In the genomic region with DNA sequence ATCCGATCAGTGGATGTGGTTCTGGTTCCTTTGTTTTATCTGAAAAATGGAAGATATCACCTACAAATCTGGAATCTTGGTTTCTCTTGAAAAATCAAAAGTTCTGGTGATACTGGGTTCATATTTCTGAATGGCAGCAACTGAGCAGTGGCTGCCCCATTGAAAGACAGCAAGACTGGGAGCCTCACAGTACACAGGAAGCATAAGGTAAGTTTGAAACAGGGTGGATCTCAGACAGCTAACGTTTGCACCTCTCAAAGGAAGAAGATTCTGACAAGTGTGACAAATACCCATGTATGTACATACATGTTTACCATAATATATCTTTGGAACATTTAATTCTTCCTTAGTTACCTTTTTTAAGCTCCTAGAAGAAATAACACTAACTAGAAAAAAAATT, we compare ENCODE assay signal across 13 cellular contexts. TPM values are rescaled to one million over a fixed set of nuclear protein-coding genes. Genes with fewer than 3 reads are reported as not detected.
A peak's percentile ranks its signal among the peaks of the same experiment; 100 is the strongest.
DNase-seq lines count a peak whose midpoint lies in the region; ATAC-seq lines count a peak whose summit lies in the region.
"Had no signal": no experiment of that assay in that cellular context is flagged by ENCODE, and none has a peak within 500 bp of the region (broad histone marks: within the 10 kb centered on the region; RNA-seq: fewer than 3 reads in every experiment).

A gene with protein sequence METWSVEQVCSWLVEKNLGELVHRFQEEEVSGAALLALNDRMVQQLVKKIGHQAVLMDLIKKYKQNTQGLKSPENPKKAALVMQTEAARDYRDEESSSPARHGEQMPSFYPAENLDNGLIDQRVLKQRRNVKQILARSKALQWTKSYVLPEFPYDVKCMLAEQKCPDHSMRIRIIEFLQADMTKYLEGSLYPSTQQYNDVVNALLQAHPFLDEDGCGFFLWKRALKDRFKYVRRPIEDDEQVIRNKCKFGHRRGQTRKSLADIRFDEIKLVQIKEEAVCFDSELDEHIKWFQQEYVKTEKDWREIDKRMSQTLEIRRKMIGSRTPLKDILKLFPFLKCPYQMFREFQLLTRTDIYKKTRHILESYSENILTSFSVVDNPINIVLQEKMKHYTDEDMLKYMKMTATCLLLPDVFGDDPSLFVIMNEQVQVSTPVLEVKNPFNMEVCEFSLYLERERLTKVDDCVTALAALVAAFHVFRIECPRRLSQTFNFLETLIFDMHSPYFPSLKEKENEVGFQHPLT (minus strand): TSS at position 177 of the 400 bp plus-strand sequence. CDS start 7,678 bp downstream, outside the sequence.

- peak within 1 kb of the TSS; percentile 82 for H3K27ac Mint-ChIP-seq in activated T-cell treated with anti-CD3 and anti-CD28 coated beads, Interleukin-2, amount 50 U/mL, for 24 hours
- peak within 1 kb of the TSS; percentile 77 for H3K27ac Mint-ChIP-seq in T-helper 17 cell
- H3K27ac Mint-ChIP-seq in stimulated activated effector memory CD8-positive, alpha-beta T cell treated with anti-CD3 and anti-CD28 coated beads, Interleukin-12 subunit alpha, Interleukin-12 subunit beta, amount 100 ng/mL, for 72 hours: peak within 1 kb of the TSS; percentile 89

- H3K9me3 Mint-ChIP-seq in activated T-cell treated with anti-CD3 and anti-CD28 coated beads, Interleukin-2, amount 50 U/mL, for 24 hours: peaks cover 5% of the 10 kb centered on the region
- H3K9me3 Mint-ChIP-seq in stimulated activated effector memory CD8-positive, alpha-beta T cell treated with anti-CD3 and anti-CD28 coated beads, Interleukin-12 subunit alpha, Interleukin-12 subunit beta, amount 100 ng/mL, for 72 hours: peaks cover 5% of the 10 kb centered on the region

- H3K9me3 ChIP-seq in T-helper 17 cell (ENCODE audit: control insufficient read depth, low read length, poor library complexity, severe bottlenecking): no peaks in the 10 kb centered on the region
- H3K9me3 ChIP-seq: prostate gland, upper lobe of left lung had no signal

- no peaks in the 10 kb centered on the region for H3K36me3 Mint-ChIP-seq in activated T-cell treated with anti-CD3 and anti-CD28 coated beads, Interleukin-2, amount 50 U/mL, for 24 hours (ENCODE audit: low read depth)
- peaks cover 4% of the 10 kb centered on the region for H3K36me3 Mint-ChIP-seq in T-helper 17 cell (ENCODE audit: low read depth)
- H3K36me3 Mint-ChIP-seq in stimulated activated effector memory CD8-positive, alpha-beta T cell treated with anti-CD3 and anti-CD28 coated beads, Interleukin-12 subunit alpha, Interleukin-12 subunit beta, amount 100 ng/mL, for 72 hours: peaks cover 5% of the 10 kb centered on the region

- peak within 1 kb of the TSS; percentile 56 for H3K4me3 Mint-ChIP-seq in activated T-cell treated with anti-CD3 and anti-CD28 coated beads, Interleukin-2, amount 50 U/mL, for 24 hours
- H3K4me3 Mint-ChIP-seq in T-helper 17 cell: peak within 1 kb of the TSS; percentile 82
- peak within 1 kb of the TSS; percentile 70 for H3K4me3 Mint-ChIP-seq in stimulated activated effector memory CD8-positive, alpha-beta T cell treated with anti-CD3 and anti-CD28 coated beads, Interleukin-12 subunit alpha, Interleukin-12 subunit beta, amount 100 ng/mL, for 72 hours

- ATAC-seq in T-helper 17 cell (peak; percentile 72), GM21515 (IDR thresholded peaks at IDR 0.05; ENCODE audit: unreplicated experiment) (no peak)
- peak; percentile 66 for ATAC-seq in stimulated activated effector memory CD8-positive, alpha-beta T cell treated with anti-CD3 and anti-CD28 coated beads, Interleukin-12 subunit alpha, Interleukin-12 subunit beta, amount 100 ng/mL, for 72 hours

- H3K4me1 Mint-ChIP-seq in activated T-cell treated with anti-CD3 and anti-CD28 coated beads, Interleukin-2, amount 50 U/mL, for 24 hours (ENCODE audit: low read depth): peaks cover 44% of the 10 kb centered on the region
- peaks cover 11% of the 10 kb centered on the region for H3K4me1 Mint-ChIP-seq in T-helper 17 cell
- H3K4me1 Mint-ChIP-seq in stimulated activated effector memory CD8-positive, alpha-beta T cell treated with anti-CD3 and anti-CD28 coated beads, Interleukin-12 subunit alpha, Interleukin-12 subunit beta, amount 100 ng/mL, for 72 hours: peaks cover 33% of the 10 kb centered on the region

- no peaks in the 10 kb centered on the region for H3K27me3 Mint-ChIP-seq in activated T-cell treated with anti-CD3 and anti-CD28 coated beads, Interleukin-2, amount 50 U/mL, for 24 hours
- no peaks in the 10 kb centered on the region for H3K27me3 Mint-ChIP-seq in T-helper 17 cell

- no peak for DNase-seq in activated T-cell treated with anti-CD3 and anti-CD28 coated beads, Interleukin-2, amount 50 U/mL, for 24 hours
- DNase-seq in activated T-cell treated with anti-CD3 and anti-CD28 coated beads for 4 hours: no peak
- DNase-seq in T-helper 17 cell: no peak
- DNase-seq in cerebellum (ENCODE audit: low spot score): no peak
- no peak for DNase-seq in stimulated activated effector memory CD8-positive, alpha-beta T cell treated with anti-CD3 and anti-CD28 coated beads, Interleukin-12 subunit alpha, Interleukin-12 subunit beta, amount 100 ng/mL, for 72 hours (ENCODE audit: low spot score in 2 of 2)
- DNase-seq in NCI-H748 (lab: John Stamatoyannopoulos, UW; ENCODE audit: unreplicated experiment): no peak
- DNase-seq in NCI-H1436 treated with DMSO at 0.1 percent for 48 hours (lab: John Stamatoyannopoulos, UW): no peak
- DNase-seq: Kasumi-1, NCI-H2171 treated with DMSO at 0.1 percent for 48 hours had no signal

RNA-seq across cellular contexts. Expression of the gene that starts here (rescaled TPM):
- total RNA-seq in T-helper 17 cell (10 to 100 TPM; 14.5 to 30.0 TPM), cerebellum (26.0 TPM)
- total RNA-seq: A673 had no signal
